9 cellular contexts compared by ENCODE assay signal in the genomic region with DNA sequence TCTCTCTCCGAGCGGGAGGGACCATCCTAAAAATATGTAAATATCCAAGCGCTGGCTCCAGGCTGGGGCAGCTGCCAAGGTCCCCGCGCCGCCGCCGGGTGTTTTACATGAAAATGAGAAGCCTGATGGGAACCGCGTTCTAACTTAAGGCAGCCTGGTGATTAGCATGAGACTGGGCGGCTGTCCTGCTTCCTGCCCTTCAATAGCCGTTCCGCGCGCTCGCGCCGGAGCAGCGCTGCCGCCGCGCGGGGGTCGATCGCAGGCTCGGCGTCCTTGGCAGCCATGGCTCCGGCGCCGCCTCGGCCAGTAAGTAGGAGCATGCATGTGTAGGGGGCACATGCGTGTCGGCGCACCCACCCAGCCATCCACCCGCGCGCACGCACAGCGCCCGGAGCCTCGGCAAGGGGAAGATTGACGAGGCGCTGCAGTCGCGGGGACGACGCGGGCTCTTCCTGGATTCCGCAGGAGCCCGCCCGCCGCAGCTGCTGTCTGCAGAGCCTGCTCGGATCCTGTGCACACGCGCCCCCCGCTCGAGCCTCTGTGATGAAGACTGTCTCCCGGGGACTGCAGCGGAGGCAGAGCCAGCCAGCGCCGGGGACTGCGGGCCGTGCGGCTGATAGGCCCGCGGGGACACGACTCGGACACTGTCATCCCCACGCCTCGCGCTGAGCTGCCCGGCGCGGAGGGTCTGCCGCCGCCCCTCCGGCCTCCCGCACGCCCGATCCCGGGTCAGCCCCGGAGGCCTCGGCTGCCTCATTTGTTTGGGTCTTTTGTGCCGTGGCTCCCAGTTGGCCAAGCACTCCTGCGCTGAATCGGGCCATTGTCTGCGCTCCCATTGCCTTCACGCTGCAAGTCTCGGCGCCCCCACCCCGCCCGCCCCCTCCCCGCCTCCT. TPM values are rescaled to one million over a fixed set of nuclear protein-coding genes. Genes with fewer than 3 reads are reported as not detected.
DNase-seq lines count a peak whose midpoint lies in the region; ATAC-seq and TF ChIP-seq lines count a peak whose summit lies in the region.
"Had no signal": no experiment of that assay in that cellular context is flagged by ENCODE, and none has a peak within 500 bp of the region (broad histone marks: within the 10 kb centered on the region; RNA-seq: fewer than 3 reads in every experiment).

No MANE protein-coding gene starts in this region.

- no peak for TF ChIP-seq RAD21 in Ishikawa (IDR thresholded peaks at IDR 0.05; ENCODE audit: low read depth)

- no peak for TF ChIP-seq EP300 in Ishikawa (IDR thresholded peaks at IDR 0.05; ENCODE audit: borderline replicate concordance)

- peak overlapping the region; percentile 30 for H3K4me3 Mint-ChIP-seq in activated T-helper 2 cell treated with anti-CD3 and anti-CD28 coated beads, Interferon-gamma antibody, Interleukin-2, Interleukin-4, amounts not matched to agents 10 μg/mL and 5 μg/mL and 100 μg/mL, durations not matched to agents 14 hours and 24 hours and 36 hours (ENCODE audit: low read depth)
- no peak overlapping the region for H3K4me3 Mint-ChIP-seq in activated T-helper 1 cell treated with anti-CD3 and anti-CD28 coated beads, Interleukin-12 subunit alpha, Interleukin-12 subunit beta, Interleukin-2, Interleukin-4 antibody, amounts not matched to agents 30 ng/mL and 10 ng/mL and 1 ng/mL, durations not matched to agents 14 hours and 24 hours and 36 hours
- peak overlapping the region in 1 of 2 donors; percentile 36 for H3K4me3 Mint-ChIP-seq in effector memory CD8-positive, alpha-beta T cell

- no peak for DNase-seq in activated T-helper 2 cell treated with anti-CD3 and anti-CD28 coated beads, Interferon-gamma antibody, Interleukin-2, Interleukin-4, amounts not matched to agents 10 μg/mL and 5 μg/mL and 100 μg/mL, durations not matched to agents 14 hours and 24 hours and 36 hours (ENCODE audit: low spot score)
- DNase-seq in Right ventricle myocardium superior (peak; percentile 62), occipital lobe (lab: John Stamatoyannopoulos, UW) (peak; percentile 76)
- no peak for DNase-seq in activated T-helper 1 cell treated with anti-CD3 and anti-CD28 coated beads, Interleukin-12 subunit alpha, Interleukin-12 subunit beta, Interleukin-2, Interleukin-4 antibody, amounts not matched to agents 30 ng/mL and 10 ng/mL and 1 ng/mL, durations not matched to agents 14 hours and 24 hours and 36 hours (ENCODE audit: low spot score)
- DNase-seq in effector memory CD8-positive, alpha-beta T cell, result no peak

- H3K4me1 Mint-ChIP-seq in activated T-helper 2 cell treated with anti-CD3 and anti-CD28 coated beads, Interferon-gamma antibody, Interleukin-2, Interleukin-4, amounts not matched to agents 10 μg/mL and 5 μg/mL and 100 μg/mL, durations not matched to agents 14 hours and 24 hours and 36 hours (ENCODE audit: low read depth), result peaks cover 1% of the 10 kb centered on the region
- no peaks in the 10 kb centered on the region for H3K4me1 Mint-ChIP-seq in activated T-helper 1 cell treated with anti-CD3 and anti-CD28 coated beads, Interleukin-12 subunit alpha, Interleukin-12 subunit beta, Interleukin-2, Interleukin-4 antibody, amounts not matched to agents 30 ng/mL and 10 ng/mL and 1 ng/mL, durations not matched to agents 14 hours and 24 hours and 36 hours (ENCODE audit: low read depth)
- H3K4me1 Mint-ChIP-seq in effector memory CD8-positive, alpha-beta T cell (ENCODE audit: low read depth in 2 of 2), result peaks cover 0 to 2% of the 10 kb centered on the region in 2 donors
- H3K4me1 Mint-ChIP-seq: memory B cell had no signal

- H3K36me3 Mint-ChIP-seq in activated T-helper 2 cell treated with anti-CD3 and anti-CD28 coated beads, Interferon-gamma antibody, Interleukin-2, Interleukin-4, amounts not matched to agents 10 μg/mL and 5 μg/mL and 100 μg/mL, durations not matched to agents 14 hours and 24 hours and 36 hours (ENCODE audit: low read depth), result no peaks in the 10 kb centered on the region
- peaks cover 2% of the 10 kb centered on the region for H3K36me3 Mint-ChIP-seq in activated T-helper 1 cell treated with anti-CD3 and anti-CD28 coated beads, Interleukin-12 subunit alpha, Interleukin-12 subunit beta, Interleukin-2, Interleukin-4 antibody, amounts not matched to agents 30 ng/mL and 10 ng/mL and 1 ng/mL, durations not matched to agents 14 hours and 24 hours and 36 hours (ENCODE audit: low read depth)
- H3K36me3 Mint-ChIP-seq in effector memory CD8-positive, alpha-beta T cell (ENCODE audit: insufficient read depth), result no peaks in the 10 kb centered on the region
- H3K36me3 Mint-ChIP-seq: memory B cell had no signal

- H3K27me3 Mint-ChIP-seq in activated T-helper 2 cell treated with anti-CD3 and anti-CD28 coated beads, Interferon-gamma antibody, Interleukin-2, Interleukin-4, amounts not matched to agents 10 μg/mL and 5 μg/mL and 100 μg/mL, durations not matched to agents 14 hours and 24 hours and 36 hours (ENCODE audit: low read depth), result peaks cover 69% of the 10 kb centered on the region
- peaks cover 71% of the 10 kb centered on the region for H3K27me3 Mint-ChIP-seq in activated T-helper 1 cell treated with anti-CD3 and anti-CD28 coated beads, Interleukin-12 subunit alpha, Interleukin-12 subunit beta, Interleukin-2, Interleukin-4 antibody, amounts not matched to agents 30 ng/mL and 10 ng/mL and 1 ng/mL, durations not matched to agents 14 hours and 24 hours and 36 hours (ENCODE audit: insufficient read depth)
- peaks cover 43 to 70% of the 10 kb centered on the region in 2 donors for H3K27me3 Mint-ChIP-seq in effector memory CD8-positive, alpha-beta T cell

- H3K27ac ChIP-seq in C4-2B, result peak overlapping the region; percentile 68

- H3K9me3 Mint-ChIP-seq in activated T-helper 2 cell treated with anti-CD3 and anti-CD28 coated beads, Interferon-gamma antibody, Interleukin-2, Interleukin-4, amounts not matched to agents 10 μg/mL and 5 μg/mL and 100 μg/mL, durations not matched to agents 14 hours and 24 hours and 36 hours, result no peaks in the 10 kb centered on the region
- H3K9me3 Mint-ChIP-seq in activated T-helper 1 cell treated with anti-CD3 and anti-CD28 coated beads, Interleukin-12 subunit alpha, Interleukin-12 subunit beta, Interleukin-2, Interleukin-4 antibody, amounts not matched to agents 30 ng/mL and 10 ng/mL and 1 ng/mL, durations not matched to agents 14 hours and 24 hours and 36 hours, result no peaks in the 10 kb centered on the region
- no peaks in the 10 kb centered on the region for H3K9me3 Mint-ChIP-seq in effector memory CD8-positive, alpha-beta T cell

- no peak overlapping the region for H3K27ac Mint-ChIP-seq in activated T-helper 2 cell treated with anti-CD3 and anti-CD28 coated beads, Interferon-gamma antibody, Interleukin-2, Interleukin-4, amounts not matched to agents 10 μg/mL and 5 μg/mL and 100 μg/mL, durations not matched to agents 14 hours and 24 hours and 36 hours
- H3K27ac Mint-ChIP-seq in activated T-helper 1 cell treated with anti-CD3 and anti-CD28 coated beads, Interleukin-12 subunit alpha, Interleukin-12 subunit beta, Interleukin-2, Interleukin-4 antibody, amounts not matched to agents 30 ng/mL and 10 ng/mL and 1 ng/mL, durations not matched to agents 14 hours and 24 hours and 36 hours, result no peak overlapping the region
- no peak overlapping the region for H3K27ac Mint-ChIP-seq in effector memory CD8-positive, alpha-beta T cell
- H3K27ac Mint-ChIP-seq: memory B cell had no signal

- ATAC-seq in Right ventricle myocardium superior (ENCODE audit: poor library complexity), result peak; percentile 77
- ATAC-seq in effector memory CD8-positive, alpha-beta T cell (replicated peaks), result no peak
- ATAC-seq in GM21723 (IDR thresholded peaks at IDR 0.05; ENCODE audit: unreplicated experiment), result no peak

- TF ChIP-seq CTCF in C4-2B (conservative IDR thresholded peaks at IDR 0.05), result no peak

- intact Hi-C loops in activated T-helper 2 cell treated with anti-CD3 and anti-CD28 coated beads, Interferon-gamma antibody, Interleukin-2, Interleukin-4, amounts not matched to agents 10 μg/mL and 5 μg/mL and 100 μg/mL, durations not matched to agents 14 hours and 24 hours and 36 hours (cut with micrococcal nuclease), result loop anchor here (2.0 to 10.0 kb wide), 3 partner anchors 804 to 1761 kb away; a partner anchor contains a TSS
- intact Hi-C loops in Right ventricle myocardium superior (cut with DNase I), result no loop called here
- intact Hi-C loops in activated T-helper 1 cell treated with anti-CD3 and anti-CD28 coated beads, Interleukin-12 subunit alpha, Interleukin-12 subunit beta, Interleukin-2, Interleukin-4 antibody, amounts not matched to agents 30 ng/mL and 10 ng/mL and 1 ng/mL, durations not matched to agents 14 hours and 24 hours and 36 hours (cut with micrococcal nuclease), result loop anchor here (2.0 kb wide), 1 partner anchor 1115 kb away; no protein-coding TSS in a partner anchor

TF ChIP-seq in Ishikawa, 13 proteins besides CTCF, POLR2A, EP300 and RAD21:
- TF ChIP-seq, protein P1, sequence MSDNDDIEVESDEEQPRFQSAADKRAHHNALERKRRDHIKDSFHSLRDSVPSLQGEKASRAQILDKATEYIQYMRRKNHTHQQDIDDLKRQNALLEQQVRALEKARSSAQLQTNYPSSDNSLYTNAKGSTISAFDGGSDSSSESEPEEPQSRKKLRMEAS (IDR thresholded peaks at IDR 0.05), result no peak
- peak; percentile 19; the same call in 1 of the 2 replicates for TF ChIP-seq EGR1 (IDR thresholded peaks at IDR 0.05)
- 0 out of 2 replicates have a peak, but pooled peaks have one; percentile 20 for TF ChIP-seq YY1 (IDR thresholded peaks at IDR 0.05; ENCODE audit: low read depth)
- TF ChIP-seq TAF1 (IDR thresholded peaks at IDR 0.05; ENCODE audit: low read depth), result 0 out of 2 replicates have a peak, but pooled peaks have one; percentile 6
- TF ChIP-seq TCF12 (IDR thresholded peaks at IDR 0.05; ENCODE audit: low read depth), result no peak
- TF ChIP-seq ZBTB7A (IDR thresholded peaks at IDR 0.05; ENCODE audit: low read depth), result 0 out of 2 replicates have a peak, but pooled peaks have one; percentile 68
- no peak for TF ChIP-seq CREB1 (IDR thresholded peaks at IDR 0.05; ENCODE audit: low read depth)
- TF ChIP-seq, protein P2, sequence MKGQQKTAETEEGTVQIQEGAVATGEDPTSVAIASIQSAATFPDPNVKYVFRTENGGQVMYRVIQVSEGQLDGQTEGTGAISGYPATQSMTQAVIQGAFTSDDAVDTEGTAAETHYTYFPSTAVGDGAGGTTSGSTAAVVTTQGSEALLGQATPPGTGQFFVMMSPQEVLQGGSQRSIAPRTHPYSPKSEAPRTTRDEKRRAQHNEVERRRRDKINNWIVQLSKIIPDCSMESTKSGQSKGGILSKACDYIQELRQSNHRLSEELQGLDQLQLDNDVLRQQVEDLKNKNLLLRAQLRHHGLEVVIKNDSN (IDR thresholded peaks at IDR 0.05), result no peak

RNA-seq across cellular contexts. Expression of a gene that starts 0.7 kb away (rescaled TPM):
- not detected in 2 replicates for total RNA-seq in activated T-helper 2 cell treated with anti-CD3 and anti-CD28 coated beads, Interferon-gamma antibody, Interleukin-2, Interleukin-4, amounts not matched to agents 10 μg/mL and 5 μg/mL and 100 μg/mL, durations not matched to agents 14 hours and 24 hours and 36 hours
- total RNA-seq in Right ventricle myocardium superior (8.5 TPM), occipital lobe (42.3 TPM)
- not detected in 2 replicates for total RNA-seq in activated T-helper 1 cell treated with anti-CD3 and anti-CD28 coated beads, Interleukin-12 subunit alpha, Interleukin-12 subunit beta, Interleukin-2, Interleukin-4 antibody, amounts not matched to agents 30 ng/mL and 10 ng/mL and 1 ng/mL, durations not matched to agents 14 hours and 24 hours and 36 hours

Comparison
In these comparisons a context has a peak if more than half of its experiments do, and no peak if none do; other contexts are left out.
1. DNase-seq: peak in Right ventricle myocardium superior (single experiment) and occipital lobe (single experiment); none in activated T-helper 2 cell treated with anti-CD3 and anti-CD28 coated beads, Interferon-gamma antibody, Interleukin-2, Interleukin-4, amounts not matched to agents 10 μg/mL and 5 μg/mL and 100 μg/mL, durations not matched to agents 14 hours and 24 hours and 36 hours (single experiment), activated T-helper 1 cell treated with anti-CD3 and anti-CD28 coated beads, Interleukin-12 subunit alpha, Interleukin-12 subunit beta, Interleukin-2, Interleukin-4 antibody, amounts not matched to agents 30 ng/mL and 10 ng/mL and 1 ng/mL, durations not matched to agents 14 hours and 24 hours and 36 hours (single experiment) and effector memory CD8-positive, alpha-beta T cell (0 of 3).